8 cellular contexts compared by ENCODE assay signal in genomic region chr14:103385153-103385993, GRCh38. TPM values are rescaled to one million over a fixed set of nuclear protein-coding genes. Genes with fewer than 3 reads are reported as not detected.
DNase-seq lines count a peak whose midpoint lies in the region; ATAC-seq, FAIRE-seq and TF ChIP-seq lines count a peak whose summit lies in the region.

MARK3 (plus strand) TSS chr14:103385415; CDS start chr14:103386030, 615 bp downstream.

- H3K36me3 Mint-ChIP-seq in activated naive CD8-positive, alpha-beta T cell treated with anti-CD3 and anti-CD28 coated beads, Interleukin-2, amount 50 U/mL, for 24 hours (ENCODE audit: low read depth): peaks cover 9% of the 10 kb centered on the region

- no peaks in the 10 kb centered on the region for H3K9me3 Mint-ChIP-seq in activated naive CD8-positive, alpha-beta T cell treated with anti-CD3 and anti-CD28 coated beads, Interleukin-2, amount 50 U/mL, for 24 hours

- peak within 1 kb of the TSS; percentile 85 to 99 (median 98) for H3K27ac ChIP-seq in pancreas
- peak within 1 kb of the TSS; percentile 93 to 97 for H3K27ac ChIP-seq in tibial artery

- H3K36me3 ChIP-seq in pancreas: no peaks in the 10 kb centered on the region
- H3K36me3 ChIP-seq in tibial artery: no peaks in the 10 kb centered on the region

- H3K9me3 ChIP-seq in pancreas (no peaks in the 10 kb centered on the region), tibial artery (no peaks in the 10 kb centered on the region)

- FAIRE-seq in pancreas (lab: Jason Lieb, UNC): no peak

- H3K4me1 Mint-ChIP-seq in activated naive CD8-positive, alpha-beta T cell treated with anti-CD3 and anti-CD28 coated beads, Interleukin-2, amount 50 U/mL, for 24 hours: peaks cover 41% of the 10 kb centered on the region

- H3K27ac Mint-ChIP-seq in activated naive CD8-positive, alpha-beta T cell treated with anti-CD3 and anti-CD28 coated beads, Interleukin-2, amount 50 U/mL, for 24 hours: peak within 1 kb of the TSS; percentile 95

- ATAC-seq in HG02798 (IDR thresholded peaks at IDR 0.05; ENCODE audit: poor library complexity, unreplicated experiment): peak; percentile 96
- ATAC-seq in activated naive CD8-positive, alpha-beta T cell treated with anti-CD3 and anti-CD28 coated beads, Interleukin-2, amount 50 U/mL, for 24 hours: peak; percentile 98
- ATAC-seq in Right ventricle myocardium superior (ENCODE audit: poor library complexity): peak; percentile 96
- peak; percentile 93 to 97 (median 96) for ATAC-seq in pancreas

- peak; percentile 63 for DNase-seq in NCI-H1417 treated with DMSO at 0.1 percent for 48 hours (lab: John Stamatoyannopoulos, UW)
- peak; percentile 97 for DNase-seq in SW480 (ENCODE audit: low spot score)
- peak; percentile 97 for DNase-seq in activated naive CD8-positive, alpha-beta T cell treated with anti-CD3 and anti-CD28 coated beads, Interleukin-2, amount 50 U/mL, for 24 hours
- DNase-seq in Right ventricle myocardium superior: peak; percentile 99
- DNase-seq in pancreas: peak; percentile 96 to 99 (median 97)
- DNase-seq in tibial artery: peak; percentile 98

- WGBS in pancreas, 2 donors: 0 to 1% methylated on average over 44 to 97 of the region's 97 CpGs

- no peaks in the 10 kb centered on the region for H3K27me3 Mint-ChIP-seq in activated naive CD8-positive, alpha-beta T cell treated with anti-CD3 and anti-CD28 coated beads, Interleukin-2, amount 50 U/mL, for 24 hours

- peaks cover 8 to 23% (median 12%) of the 10 kb centered on the region in 3 donors for H3K4me1 ChIP-seq in pancreas
- H3K4me1 ChIP-seq in tibial artery: peaks cover 0 to 33% (median 28%) of the 10 kb centered on the region in 4 donors

- TF ChIP-seq CTCF in GM12875 (IDR thresholded peaks at IDR 0.05; ENCODE audit: borderline replicate concordance, insufficient read depth, low read depth, low read length) (peak; percentile 12; the same call in 1 of the 2 replicates), pancreas (IDR thresholded peaks at IDR 0.05) (no peak), tibial artery (IDR thresholded peaks at IDR 0.05) (peak; percentile 16 to 25)

- intact Hi-C loops in Right ventricle myocardium superior (cut with DNase I) (loop anchor here (5.0 kb wide), 1 partner anchor 48 kb away; no protein-coding TSS in a partner anchor), pancreas (cut with DNase I) (no loop called here), tibial artery (cut with DNase I; ENCODE audit: low total_unique reads) (loop anchor here (2.0 to 5.0 kb wide), 2 partner anchors 53 to 1623 kb away; partner anchors contain the start of gene PPP2R5C)

- peak within 1 kb of the TSS; percentile 92 for H3K4me3 Mint-ChIP-seq in activated naive CD8-positive, alpha-beta T cell treated with anti-CD3 and anti-CD28 coated beads, Interleukin-2, amount 50 U/mL, for 24 hours

- peak within 1 kb of the TSS; percentile 98 for H3K4me3 ChIP-seq in GM12875 (ENCODE audit: low read depth, low read length)
- H3K4me3 ChIP-seq in pancreas: peak within 1 kb of the TSS; percentile 87 to 100 (median 98)
- peak within 1 kb of the TSS; percentile 77 to 84 for H3K4me3 ChIP-seq in tibial artery

- H3K27me3 ChIP-seq in pancreas: no peaks in the 10 kb centered on the region
- H3K27me3 ChIP-seq in tibial artery: no peaks in the 10 kb centered on the region

RNA-seq across cellular contexts. Expression of gene MARK3, which starts in this region (rescaled TPM):
- total RNA-seq in Right ventricle myocardium superior (137 TPM), pancreas (10 to 100 TPM; 35.3 to 51.0 (median 40.1) TPM)
- polyA plus RNA-seq in pancreas: 100 to 1,000 TPM in 1 of 2 donors, 10 to 100 TPM in 1; 84.7 to 110 TPM

Comparison
In these comparisons a context has a peak if more than half of its experiments do, and no peak if none do; other contexts are left out.
1. Peak in every context shown above with its lines: DNase-seq, ATAC-seq, H3K4me3 ChIP-seq and H3K27ac ChIP-seq.
2. CTCF ChIP-seq: peak in GM12875 (single experiment) and tibial artery (2 of 2); none in pancreas (0 of 4).
3. intact Hi-C loops: an anchor here in Right ventricle myocardium superior (5.0 kb wide) and tibial artery (2.0 to 5.0 kb wide); none called in pancreas.